In the genomic region with DNA sequence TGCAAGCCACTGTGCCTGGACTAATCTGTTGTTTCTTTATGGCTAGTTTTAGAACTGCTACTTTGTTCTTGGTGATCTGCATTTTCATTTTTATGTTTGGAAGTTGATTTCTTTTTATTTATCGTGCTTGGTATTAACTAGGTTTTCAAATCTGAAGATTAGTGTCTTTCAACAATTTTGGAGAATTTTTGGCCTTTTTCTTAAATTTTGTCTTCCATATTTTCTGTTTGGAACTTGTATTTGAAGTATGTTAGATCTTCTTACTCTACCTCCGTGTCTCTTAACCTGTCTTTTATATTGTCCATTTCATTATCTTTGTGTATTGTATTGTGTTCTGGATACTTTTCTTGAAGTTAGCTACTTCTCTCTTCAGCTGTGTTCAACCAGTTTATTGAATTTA, we compare ENCODE assay signal across 7 cellular contexts.
"Had no signal": no experiment of that assay in that cellular context is flagged by ENCODE, and none has a peak within 500 bp of the region (broad histone marks: within the 10 kb centered on the region; RNA-seq: fewer than 3 reads in every experiment).

No MANE protein-coding gene starts in this region.

- FAIRE-seq: H1, HepG2 had no signal

- ATAC-seq: GM23338, HepG2 had no signal

- H3K4me2 ChIP-seq: GM23338 had no signal

- DNase-seq: H9, HCEC 1CT, HFFc6, KBM-7 had no signal

- H2AFZ ChIP-seq: GM23338 had no signal

- H3K4me3 ChIP-seq: GM23338 had no signal
